ENCODE assay signal across 8 cellular contexts in the genomic region with DNA sequence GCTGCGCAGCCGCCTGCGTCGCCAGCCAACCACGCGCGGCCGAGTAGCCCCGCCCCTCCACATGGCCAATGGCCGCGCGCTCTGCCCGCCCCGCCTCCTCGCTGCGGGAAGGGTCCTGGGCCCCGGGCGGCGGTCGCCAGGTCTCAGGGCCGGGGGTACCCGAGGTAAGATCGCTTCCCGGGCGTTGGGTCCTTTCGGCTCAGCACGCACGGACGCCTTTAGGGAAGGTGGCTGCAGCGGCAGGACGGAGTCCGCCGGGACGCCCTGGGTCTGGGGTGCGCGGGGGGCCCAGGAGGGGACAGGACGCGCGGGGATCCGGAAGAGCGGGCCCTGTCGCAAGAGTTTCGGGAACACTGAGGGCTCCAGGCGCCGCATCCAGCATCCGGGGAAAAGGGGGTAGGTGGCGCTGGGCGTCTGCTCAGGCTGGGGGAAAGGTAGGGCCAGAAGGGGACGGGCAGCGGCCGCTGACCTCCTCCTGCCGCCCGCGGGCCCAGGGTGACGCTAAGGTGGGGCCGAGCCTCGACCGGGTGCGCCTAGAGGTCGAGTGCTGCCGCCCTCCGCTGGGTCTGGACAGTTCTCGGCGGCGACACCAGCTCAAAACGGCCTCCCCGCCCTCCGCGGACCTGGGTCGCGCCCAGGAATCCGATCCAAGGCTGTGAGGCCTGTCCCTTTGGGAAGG. TPM values are rescaled to one million over a fixed set of nuclear protein-coding genes. Genes with fewer than 3 reads are reported as not detected.
DNase-seq lines count a peak whose midpoint lies in the region; ATAC-seq and TF ChIP-seq lines count a peak whose summit lies in the region.

A gene (plus strand): TSS at position 95 of the 679 bp plus-strand sequence. CDS start 7,791 bp downstream, outside the sequence.

- no peak for TF ChIP-seq CTCF in choroid plexus epithelial cell (conservative IDR thresholded peaks at IDR 0.05; ENCODE audit: low read depth, low read length)

- DNase-seq in AG20443 (ENCODE audit: low spot score) (peak; percentile 97), NCI-H460 (ENCODE audit: extremely low read depth, low read depth) (peak; percentile 72), choroid plexus epithelial cell (ENCODE audit: low read depth) (peak; percentile 73), kidney tubule cell (ENCODE audit: low spot score) (peak; percentile 84)
- peak; percentile 82 for DNase-seq in activated CD4-positive, alpha-beta T cell treated with anti-CD3 and anti-CD28 coated beads for 4 hours
- peak; percentile 67 to 76 for DNase-seq in stimulated activated CD4-positive, alpha-beta T cell treated with anti-CD3 and anti-CD28 coated beads, Interleukin-1b, Interleukin-23, amount 100 ng/mL, for 1 hour (ENCODE audit: low read depth in 2 of 2)

- peak within 1 kb of the TSS; percentile 96 for H3K4me3 ChIP-seq in choroid plexus epithelial cell (ENCODE audit: low read depth, low read length)

- peak; percentile 97 for ATAC-seq in GM19025 (IDR thresholded peaks at IDR 0.05; ENCODE audit: low read depth, unreplicated experiment)
- ATAC-seq in HG03280 (IDR thresholded peaks at IDR 0.05; ENCODE audit: unreplicated experiment): peak; percentile 93

RNA-seq across cellular contexts. Expression of the gene that starts here (rescaled TPM):
- 16.0 and 21.0 TPM in 2 replicates for total RNA-seq in NCI-H460 (2014; rRNA removed; shearing (Covaris generic))
- 34.9 and 40.0 TPM in 2 replicates for polyA plus RNA-seq in NCI-H460 (2014; cell fraction: nucleus; rRNA removed)

Comparison
In these comparisons a context has a peak if more than half of its experiments do, and no peak if none do; other contexts are left out.
1. Peak in every context shown above with its lines: DNase-seq, ATAC-seq and H3K4me3 ChIP-seq.